ENCODE assay signal across 1 cellular context in genomic region chr22:41447435-41448188, GRCh38.
TF ChIP-seq lines count a peak whose summit lies in the region.

No MANE protein-coding gene starts in this region.

TF ChIP-seq in HepG2, 621 proteins besides CTCF, POLR2A, EP300 and RAD21 (continued from another document):
- TF ChIP-seq TERF1 (CRISPR knock-in tag; IDR thresholded peaks at IDR 0.05), result no peak
- no peak for TF ChIP-seq RFX1 (IDR thresholded peaks at IDR 0.05)
- 0 out of 2 replicates have a peak, but pooled peaks have one; percentile 27 for TF ChIP-seq ZFAT (CRISPR knock-in tag; conservative IDR thresholded peaks at IDR 0.05)
- TF ChIP-seq ZNF672 (CRISPR knock-in tag; IDR thresholded peaks at IDR 0.05), result no peak
- peak; percentile 27; the same call in 1 of the 2 replicates for TF ChIP-seq ZFY (CRISPR knock-in tag; IDR thresholded peaks at IDR 0.05)
- peak; percentile 85 for TF ChIP-seq ZNF343 (CRISPR knock-in tag; IDR thresholded peaks at IDR 0.05)
- TF ChIP-seq ATAD3A (CRISPR knock-in tag; IDR thresholded peaks at IDR 0.05), result no peak
- TF ChIP-seq MYC (CRISPR knock-in tag; IDR thresholded peaks at IDR 0.05; ENCODE audit: borderline replicate concordance), result peak; percentile 61
- TF ChIP-seq TMF1 (CRISPR knock-in tag; IDR thresholded peaks at IDR 0.05; ENCODE audit: low read depth), result no peak
- TF ChIP-seq KLF13 (CRISPR knock-in tag; IDR thresholded peaks at IDR 0.05), result no peak
- 0 out of 2 replicates have a peak, but pooled peaks have one; percentile 3 for TF ChIP-seq ZBTB49 (CRISPR knock-in tag; IDR thresholded peaks at IDR 0.05; ENCODE audit: borderline replicate concordance)
- TF ChIP-seq CEBPZ (IDR thresholded peaks at IDR 0.05; ENCODE audit: low read length), result no peak
- no peak for TF ChIP-seq ZNF207 (IDR thresholded peaks at IDR 0.05; ENCODE audit: borderline replicate concordance)
- TF ChIP-seq KLF16 (CRISPR knock-in tag; IDR thresholded peaks at IDR 0.05), result peak in 1 of 2 experiments; percentile 15; a peak in 1 of 4 replicates
